Comparison of ENCODE assay signal across 1 cellular context in the genomic region with DNA sequence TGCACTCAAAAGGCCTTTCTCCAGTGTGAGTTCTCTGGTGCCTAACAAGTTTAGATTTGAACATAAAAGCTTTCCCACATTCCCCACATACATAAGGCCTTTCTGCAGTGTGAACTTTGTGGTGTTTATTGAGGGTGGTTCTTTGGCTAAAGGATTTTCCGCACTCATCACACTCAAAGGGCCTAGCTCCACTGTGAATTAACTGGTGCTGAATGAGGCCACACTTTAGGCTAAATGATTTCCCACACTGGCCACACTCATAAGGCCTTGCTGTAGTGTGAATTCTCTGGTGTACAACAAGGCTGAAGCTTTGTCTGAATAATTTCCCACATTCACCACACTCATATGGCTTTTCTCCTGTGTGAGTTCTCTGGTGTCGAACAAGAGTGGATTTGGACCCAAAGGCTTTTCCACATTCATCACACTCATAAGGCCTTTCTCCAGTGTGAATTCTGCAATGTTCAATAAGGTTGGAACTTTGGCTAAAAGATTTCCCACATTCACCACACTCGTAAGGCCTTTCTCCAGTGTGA.
TF ChIP-seq lines count a peak whose summit lies in the region.

No MANE protein-coding gene starts in this region.

TF ChIP-seq in GM12878, 131 proteins besides CTCF, POLR2A, EP300 and RAD21:
- no peak for TF ChIP-seq ESRRA (IDR thresholded peaks at IDR 0.05; ENCODE audit: low read length)
- TF ChIP-seq ZNF274 (IDR thresholded peaks at IDR 0.05; ENCODE audit: insufficient read depth, insufficient read length): peak; percentile 82
- peak; percentile 37 for TF ChIP-seq KLF5 (IDR thresholded peaks at IDR 0.05; ENCODE audit: partially characterized antibody)
